20 cellular contexts compared by ENCODE assay signal in genomic region chr9:6126377-6126776, GRCh38.
DNase-seq lines count a peak whose midpoint lies in the region; ATAC-seq, FAIRE-seq and TF ChIP-seq lines count a peak whose summit lies in the region.
"Had no signal": no experiment of that assay in that cellular context is flagged by ENCODE, and none has a peak within 500 bp of the region (broad histone marks: within the 10 kb centered on the region; RNA-seq: fewer than 3 reads in every experiment).

No MANE protein-coding gene starts in this region.

- no peaks in the 10 kb centered on the region for H3K79me1 ChIP-seq in mesendoderm (ENCODE audit: low read length)

- no peak overlapping the region for H3K27ac ChIP-seq in mesendoderm (ENCODE audit: low read depth, low read length)

- no peak overlapping the region for H3K4me2 ChIP-seq in mesendoderm (ENCODE audit: low read length)
- H3K4me2 ChIP-seq: SK-N-SH had no signal

- H3K27me3 ChIP-seq in bronchial epithelial cell (ENCODE audit: control insufficient read depth, insufficient read depth, low read length) (no peaks in the 10 kb centered on the region), mesendoderm (ENCODE audit: insufficient read depth, low read length, poor library complexity) (no peaks in the 10 kb centered on the region)

- H3K36me3 ChIP-seq in bronchial epithelial cell (ENCODE audit: control insufficient read depth, insufficient read depth, low read length) = no peaks in the 10 kb centered on the region
- no peaks in the 10 kb centered on the region for H3K36me3 ChIP-seq in mesendoderm (ENCODE audit: control insufficient read depth, insufficient read depth, low read length)

- no peak overlapping the region for H2BK15ac ChIP-seq in mesendoderm (replicated peaks; ENCODE audit: low read depth)

- H2BK5ac ChIP-seq in mesendoderm (ENCODE audit: low read length) = no peak overlapping the region

- no peak overlapping the region for H3K4ac ChIP-seq in mesendoderm (ENCODE audit: low read depth, low read length)

- no CpG with 5 or more reads among the region's 3 CpGs for WGBS in mesendoderm (ENCODE audit: extremely low coverage, insufficient coverage, low lambda C conversion rate)

- no peaks in the 10 kb centered on the region for H3K79me2 ChIP-seq in mesendoderm (ENCODE audit: control insufficient read depth, insufficient read depth, low read length)

- no peak overlapping the region for H4K5ac ChIP-seq in mesendoderm (ENCODE audit: low read length)

- no peak overlapping the region for H4K8ac ChIP-seq in mesendoderm (ENCODE audit: low read depth, low read length)

- H2AK5ac ChIP-seq in mesendoderm (ENCODE audit: low read length) = no peak overlapping the region

- no peak overlapping the region for H3K56ac ChIP-seq in mesendoderm (ENCODE audit: low read length)

- H3K18ac ChIP-seq in mesendoderm (ENCODE audit: low read length) = no peak overlapping the region

- TF ChIP-seq CTCF in GM12873 (IDR thresholded peaks at IDR 0.05; ENCODE audit: insufficient read depth, low read depth, low read length, missing control alignments) (peak; percentile 10), NB4 (IDR thresholded peaks at IDR 0.05; ENCODE audit: low read depth, low read length) (peak; percentile 28), bronchial epithelial cell (IDR thresholded peaks at IDR 0.05; ENCODE audit: insufficient read depth, low read length, severe bottlenecking) (peak; percentile 5)

- DNase-seq in NB4 (ENCODE audit: low read depth) (peak; percentile 19), bronchial epithelial cell (ENCODE audit: low read depth) (no peak), mesendoderm (peak; percentile 11), COR-L47 (lab: John Stamatoyannopoulos, UW) (no peak)
- no peak for DNase-seq in stimulated activated CD4-positive, alpha-beta T cell treated with anti-CD3 and anti-CD28 coated beads, Interleukin-2, amount 100 ng/mL, for 48 hours
- DNase-seq: ACHN, C1 segment of cervical spinal cord, DND-41, NCI-H1417 treated with DMSO at 0.1 percent for 48 hours, NCI-H1930, NCI-H2171, NCI-H446, NCI-H69, OCI-M1, SHP77, SK-N-SH had no signal

- H3K4me3 ChIP-seq in NB4 (ENCODE audit: low read depth, low read length) (no peak overlapping the region), bronchial epithelial cell (ENCODE audit: low read depth, low read length) (no peak overlapping the region), mesendoderm (ENCODE audit: low read length) (no peak overlapping the region)
- H3K4me3 ChIP-seq: K562 had no signal

- H2BK120ac ChIP-seq in mesendoderm (ENCODE audit: low read depth, low read length) = no peak overlapping the region

- H3K4me1 ChIP-seq in mesendoderm (ENCODE audit: control insufficient read depth, low read depth, low read length) = no peaks in the 10 kb centered on the region

- no peak for TF ChIP-seq POLR2A in NB4 (IDR thresholded peaks at IDR 0.05; ENCODE audit: extremely low read depth, insufficient read length)

- no peak overlapping the region for H3K9ac ChIP-seq in mesendoderm (ENCODE audit: low read length)
- H3K9ac ChIP-seq: SK-N-SH had no signal

- no peak for FAIRE-seq in bronchial epithelial cell (lab: Jason Lieb, UNC)
- FAIRE-seq: G401.6, K562 had no signal

- no peak overlapping the region for H3K23ac ChIP-seq in mesendoderm (ENCODE audit: low read length)

- no peak for ATAC-seq in GM18858 (IDR thresholded peaks at IDR 0.05; ENCODE audit: unreplicated experiment)
- ATAC-seq: K562 had no signal

Comparison
In these comparisons a context has a peak if more than half of its experiments do, and no peak if none do; other contexts are left out.
1. DNase-seq: peak in NB4 (single experiment) and mesendoderm (single experiment); none in bronchial epithelial cell (single experiment), COR-L47 (single experiment) and stimulated activated CD4-positive, alpha-beta T cell treated with anti-CD3 and anti-CD28 coated beads, Interleukin-2, amount 100 ng/mL, for 48 hours (0 of 2).
2. Peak in every context shown above with its lines, with median percentiles within 50 percentile points of each other: CTCF ChIP-seq.